ENCODE assay signal across 8 cellular contexts in the genomic region with DNA sequence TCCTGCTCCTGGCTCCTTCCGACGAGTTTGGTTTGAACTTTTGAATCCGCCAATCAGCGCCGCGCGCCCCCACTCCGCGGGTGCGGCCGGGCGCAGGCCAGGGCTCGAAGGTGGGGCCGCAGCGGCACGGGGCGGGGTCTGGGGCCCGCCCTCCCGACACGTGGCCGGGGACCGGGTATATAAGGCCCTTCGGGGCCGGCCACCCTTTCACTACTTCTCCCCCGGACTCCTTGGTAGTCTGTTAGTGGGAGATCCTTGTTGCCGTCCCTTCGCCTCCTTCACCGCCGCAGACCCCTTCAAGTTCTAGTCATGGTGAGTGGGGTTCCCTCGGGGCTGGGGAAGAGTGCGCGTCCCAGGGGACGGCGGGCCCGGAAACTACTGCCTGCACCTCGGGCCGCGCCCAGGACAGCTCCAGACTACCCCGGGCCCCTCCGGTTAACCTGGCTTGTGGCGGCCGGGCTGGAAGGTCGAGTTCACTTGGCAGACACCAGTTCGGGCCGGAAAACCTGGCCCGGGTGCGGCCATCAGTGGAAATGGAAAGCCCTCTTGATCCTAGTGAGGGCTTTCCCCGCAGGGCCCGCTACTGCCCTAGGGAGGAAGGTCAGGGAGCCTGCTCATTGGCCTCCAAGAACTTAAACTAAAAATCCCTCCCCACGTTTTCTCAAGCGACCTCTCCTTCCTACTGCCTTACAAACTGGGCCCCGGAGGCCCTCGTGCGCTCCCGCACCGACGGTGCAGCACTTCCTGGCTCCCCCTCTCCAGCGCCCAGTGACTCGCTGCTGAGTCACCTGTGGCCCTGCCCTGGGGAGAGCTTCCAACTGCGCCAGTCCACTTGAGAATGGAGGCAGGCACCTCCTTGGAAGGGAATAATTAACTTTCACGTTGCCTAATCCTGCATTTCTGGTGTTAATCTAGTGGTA. TPM values are rescaled to one million over a fixed set of nuclear protein-coding genes. Genes with fewer than 3 reads are reported as not detected.
DNase-seq lines count a peak whose midpoint lies in the region; ATAC-seq lines count a peak whose summit lies in the region.

TUBA1C (plus strand) TSS at position 210 of the 920 bp plus-strand sequence; CDS start at position 310, 100 bp downstream.

- ATAC-seq in GM19438 (IDR thresholded peaks at IDR 0.05; ENCODE audit: low read depth, unreplicated experiment) (peak; percentile 81), HG03571 (IDR thresholded peaks at IDR 0.05; ENCODE audit: unreplicated experiment) (peak; percentile 66)

- DNase-seq in CD1c-positive myeloid dendritic cell (ENCODE audit: extremely low spot score): peak; percentile 97
- peak; percentile 95 for DNase-seq in NCI-H82 (lab: John Stamatoyannopoulos, UW)
- DNase-seq in activated CD8-positive, alpha-beta memory T cell treated with anti-CD3 and anti-CD28 coated beads for 1 hour (ENCODE audit: extremely low read depth in 1 of 2, low read depth in 1 of 2): peak; percentile 63 to 79
- DNase-seq in effector CD8-positive, alpha-beta T cell (lab: John Stamatoyannopoulos, UW): peak; percentile 72
- peak; percentile 93 to 98 for DNase-seq in lung microvascular endothelial cell (ENCODE audit: low read depth in 2 of 2)
- peak; percentile 85 to 89 (median 88) for DNase-seq in stimulated activated CD4-positive, alpha-beta T cell treated with anti-CD3 and anti-CD28 coated beads, TNF-alpha, amount 100 ng/mL, for 48 hours (ENCODE audit: low read depth in 3 of 3)

RNA-seq across cellular contexts. Expression of gene TUBA1C, which starts in this region (rescaled TPM):
- 87.5 and 122 TPM in 2 replicates for total RNA-seq in lung microvascular endothelial cell

Comparison
In these comparisons a context has a peak if more than half of its experiments do, and no peak if none do; other contexts are left out.
1. Peak in every context shown above with its lines: DNase-seq and ATAC-seq.